In the genomic region with DNA sequence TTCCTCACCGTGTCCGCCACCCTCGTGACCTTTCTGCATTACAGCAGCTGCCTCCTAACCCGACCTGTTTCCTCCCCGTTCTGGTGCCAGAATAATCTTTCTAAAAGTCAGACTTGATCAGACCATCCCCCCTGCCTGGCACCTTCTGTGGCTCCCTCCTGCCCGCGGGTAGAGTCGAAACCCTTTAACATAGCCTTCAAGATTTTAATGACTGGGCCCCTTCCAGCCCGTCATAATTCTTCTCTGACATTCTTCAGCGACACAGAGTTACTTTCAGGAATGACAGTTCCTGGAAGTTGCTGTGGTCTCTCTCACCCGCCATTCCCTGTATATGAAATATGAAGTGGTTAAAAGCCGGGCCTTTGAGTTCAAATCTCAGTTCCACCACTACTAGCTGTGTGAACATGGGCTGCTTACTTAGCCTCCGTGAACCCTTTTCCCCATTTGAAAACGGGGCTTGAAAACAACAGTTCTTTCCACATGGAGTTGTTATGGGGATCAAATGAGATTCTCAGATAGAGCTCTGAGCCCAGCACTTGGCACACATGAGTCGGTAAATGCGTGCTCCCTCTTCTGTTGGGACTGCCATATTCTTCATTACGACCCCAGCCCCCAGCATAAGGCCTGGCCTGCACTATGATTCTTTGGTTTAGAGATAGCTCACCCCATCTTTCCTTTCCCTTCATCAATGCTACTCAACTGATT, we compare ENCODE assay signal across 1 cellular context.
A peak's percentile ranks its signal among the peaks of the same experiment; 100 is the strongest.
TF ChIP-seq lines count a peak whose summit lies in the region.

No MANE protein-coding gene starts in this region.

TF ChIP-seq in GM12878, 131 proteins besides CTCF, POLR2A, EP300 and RAD21 (continued from another document):
- TF ChIP-seq YY1 (IDR thresholded peaks at IDR 0.05; ENCODE audit: low read depth, low read length) (peak; percentile 3; the same call in 1 of the 2 replicates), MYC (IDR thresholded peaks at IDR 0.05; ENCODE audit: insufficient read depth, insufficient read length, insufficient replicate concordance, low read length, severe bottlenecking) (no peak), MEF2A (IDR thresholded peaks at IDR 0.05; ENCODE audit: insufficient read depth, low read depth, low read length) (no peak), MTA2 (IDR thresholded peaks at IDR 0.05; ENCODE audit: low read depth) (0 out of 2 replicates have a peak, but pooled peaks have one; percentile 22), POLR2AphosphoS5 (IDR thresholded peaks at IDR 0.05; ENCODE audit: low read length) (no peak), EGR1 (IDR thresholded peaks at IDR 0.05; ENCODE audit: borderline replicate concordance in 1 of 2, low read depth in 2 of 2, low read length in 2 of 2) (0 out of 3 replicates have a peak, but pooled peaks of 1 of the 2 experiments have one; percentile 16), RAD51 (IDR thresholded peaks at IDR 0.05) (peak; percentile 34; the same call in 1 of the 2 replicates), HDGF (IDR thresholded peaks at IDR 0.05) (no peak), DPF2 (IDR thresholded peaks at IDR 0.05) (0 out of 2 replicates have a peak, but pooled peaks have one; percentile 20), JUNB (IDR thresholded peaks at IDR 0.05) (no peak), MEF2B (IDR thresholded peaks at IDR 0.05; ENCODE audit: partially characterized antibody, poor library complexity, severe bottlenecking) (no peak), GABPA (IDR thresholded peaks at IDR 0.05; ENCODE audit: low read depth) (no peak)
- TF ChIP-seq, protein P1, sequence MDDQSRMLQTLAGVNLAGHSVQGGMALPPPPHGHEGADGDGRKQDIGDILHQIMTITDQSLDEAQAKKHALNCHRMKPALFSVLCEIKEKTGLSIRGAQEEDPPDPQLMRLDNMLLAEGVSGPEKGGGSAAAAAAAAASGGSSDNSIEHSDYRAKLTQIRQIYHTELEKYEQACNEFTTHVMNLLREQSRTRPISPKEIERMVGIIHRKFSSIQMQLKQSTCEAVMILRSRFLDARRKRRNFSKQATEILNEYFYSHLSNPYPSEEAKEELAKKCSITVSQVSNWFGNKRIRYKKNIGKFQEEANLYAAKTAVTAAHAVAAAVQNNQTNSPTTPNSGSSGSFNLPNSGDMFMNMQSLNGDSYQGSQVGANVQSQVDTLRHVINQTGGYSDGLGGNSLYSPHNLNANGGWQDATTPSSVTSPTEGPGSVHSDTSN (IDR thresholded peaks at IDR 0.05; ENCODE audit: insufficient replicate concordance, low read depth, low read length), result no peak
- TF ChIP-seq, protein P2, sequence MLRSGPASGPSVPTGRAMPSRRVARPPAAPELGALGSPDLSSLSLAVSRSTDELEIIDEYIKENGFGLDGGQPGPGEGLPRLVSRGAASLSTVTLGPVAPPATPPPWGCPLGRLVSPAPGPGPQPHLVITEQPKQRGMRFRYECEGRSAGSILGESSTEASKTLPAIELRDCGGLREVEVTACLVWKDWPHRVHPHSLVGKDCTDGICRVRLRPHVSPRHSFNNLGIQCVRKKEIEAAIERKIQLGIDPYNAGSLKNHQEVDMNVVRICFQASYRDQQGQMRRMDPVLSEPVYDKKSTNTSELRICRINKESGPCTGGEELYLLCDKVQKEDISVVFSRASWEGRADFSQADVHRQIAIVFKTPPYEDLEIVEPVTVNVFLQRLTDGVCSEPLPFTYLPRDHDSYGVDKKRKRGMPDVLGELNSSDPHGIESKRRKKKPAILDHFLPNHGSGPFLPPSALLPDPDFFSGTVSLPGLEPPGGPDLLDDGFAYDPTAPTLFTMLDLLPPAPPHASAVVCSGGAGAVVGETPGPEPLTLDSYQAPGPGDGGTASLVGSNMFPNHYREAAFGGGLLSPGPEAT (IDR thresholded peaks at IDR 0.05; ENCODE audit: low read depth), result no peak
- TF ChIP-seq, protein P3, sequence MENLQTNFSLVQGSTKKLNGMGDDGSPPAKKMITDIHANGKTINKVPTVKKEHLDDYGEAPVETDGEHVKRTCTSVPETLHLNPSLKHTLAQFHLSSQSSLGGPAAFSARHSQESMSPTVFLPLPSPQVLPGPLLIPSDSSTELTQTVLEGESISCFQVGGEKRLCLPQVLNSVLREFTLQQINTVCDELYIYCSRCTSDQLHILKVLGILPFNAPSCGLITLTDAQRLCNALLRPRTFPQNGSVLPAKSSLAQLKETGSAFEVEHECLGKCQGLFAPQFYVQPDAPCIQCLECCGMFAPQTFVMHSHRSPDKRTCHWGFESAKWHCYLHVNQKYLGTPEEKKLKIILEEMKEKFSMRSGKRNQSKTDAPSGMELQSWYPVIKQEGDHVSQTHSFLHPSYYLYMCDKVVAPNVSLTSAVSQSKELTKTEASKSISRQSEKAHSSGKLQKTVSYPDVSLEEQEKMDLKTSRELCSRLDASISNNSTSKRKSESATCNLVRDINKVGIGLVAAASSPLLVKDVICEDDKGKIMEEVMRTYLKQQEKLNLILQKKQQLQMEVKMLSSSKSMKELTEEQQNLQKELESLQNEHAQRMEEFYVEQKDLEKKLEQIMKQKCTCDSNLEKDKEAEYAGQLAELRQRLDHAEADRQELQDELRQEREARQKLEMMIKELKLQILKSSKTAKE (IDR thresholded peaks at IDR 0.05; ENCODE audit: low read depth, poor library complexity, severe bottlenecking), result peak; percentile 29
- TF ChIP-seq, protein P4, sequence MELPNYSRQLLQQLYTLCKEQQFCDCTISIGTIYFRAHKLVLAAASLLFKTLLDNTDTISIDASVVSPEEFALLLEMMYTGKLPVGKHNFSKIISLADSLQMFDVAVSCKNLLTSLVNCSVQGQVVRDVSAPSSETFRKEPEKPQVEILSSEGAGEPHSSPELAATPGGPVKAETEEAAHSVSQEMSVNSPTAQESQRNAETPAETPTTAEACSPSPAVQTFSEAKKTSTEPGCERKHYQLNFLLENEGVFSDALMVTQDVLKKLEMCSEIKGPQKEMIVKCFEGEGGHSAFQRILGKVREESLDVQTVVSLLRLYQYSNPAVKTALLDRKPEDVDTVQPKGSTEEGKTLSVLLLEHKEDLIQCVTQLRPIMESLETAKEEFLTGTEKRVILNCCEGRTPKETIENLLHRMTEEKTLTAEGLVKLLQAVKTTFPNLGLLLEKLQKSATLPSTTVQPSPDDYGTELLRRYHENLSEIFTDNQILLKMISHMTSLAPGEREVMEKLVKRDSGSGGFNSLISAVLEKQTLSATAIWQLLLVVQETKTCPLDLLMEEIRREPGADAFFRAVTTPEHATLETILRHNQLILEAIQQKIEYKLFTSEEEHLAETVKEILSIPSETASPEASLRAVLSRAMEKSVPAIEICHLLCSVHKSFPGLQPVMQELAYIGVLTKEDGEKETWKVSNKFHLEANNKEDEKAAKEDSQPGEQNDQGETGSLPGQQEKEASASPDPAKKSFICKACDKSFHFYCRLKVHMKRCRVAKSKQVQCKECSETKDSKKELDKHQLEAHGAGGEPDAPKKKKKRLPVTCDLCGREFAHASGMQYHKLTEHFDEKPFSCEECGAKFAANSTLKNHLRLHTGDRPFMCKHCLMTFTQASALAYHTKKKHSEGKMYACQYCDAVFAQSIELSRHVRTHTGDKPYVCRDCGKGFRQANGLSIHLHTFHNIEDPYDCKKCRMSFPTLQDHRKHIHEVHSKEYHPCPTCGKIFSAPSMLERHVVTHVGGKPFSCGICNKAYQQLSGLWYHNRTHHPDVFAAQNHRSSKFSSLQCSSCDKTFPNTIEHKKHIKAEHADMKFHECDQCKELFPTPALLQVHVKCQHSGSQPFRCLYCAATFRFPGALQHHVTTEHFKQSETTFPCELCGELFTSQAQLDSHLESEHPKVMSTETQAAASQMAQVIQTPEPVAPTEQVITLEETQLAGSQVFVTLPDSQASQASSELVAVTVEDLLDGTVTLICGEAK (IDR thresholded peaks at IDR 0.05; ENCODE audit: borderline replicate concordance), result no peak
- TF ChIP-seq, protein P5, sequence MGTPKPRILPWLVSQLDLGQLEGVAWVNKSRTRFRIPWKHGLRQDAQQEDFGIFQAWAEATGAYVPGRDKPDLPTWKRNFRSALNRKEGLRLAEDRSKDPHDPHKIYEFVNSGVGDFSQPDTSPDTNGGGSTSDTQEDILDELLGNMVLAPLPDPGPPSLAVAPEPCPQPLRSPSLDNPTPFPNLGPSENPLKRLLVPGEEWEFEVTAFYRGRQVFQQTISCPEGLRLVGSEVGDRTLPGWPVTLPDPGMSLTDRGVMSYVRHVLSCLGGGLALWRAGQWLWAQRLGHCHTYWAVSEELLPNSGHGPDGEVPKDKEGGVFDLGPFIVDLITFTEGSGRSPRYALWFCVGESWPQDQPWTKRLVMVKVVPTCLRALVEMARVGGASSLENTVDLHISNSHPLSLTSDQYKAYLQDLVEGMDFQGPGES (IDR thresholded peaks at IDR 0.05), result no peak
- TF ChIP-seq, protein P6, sequence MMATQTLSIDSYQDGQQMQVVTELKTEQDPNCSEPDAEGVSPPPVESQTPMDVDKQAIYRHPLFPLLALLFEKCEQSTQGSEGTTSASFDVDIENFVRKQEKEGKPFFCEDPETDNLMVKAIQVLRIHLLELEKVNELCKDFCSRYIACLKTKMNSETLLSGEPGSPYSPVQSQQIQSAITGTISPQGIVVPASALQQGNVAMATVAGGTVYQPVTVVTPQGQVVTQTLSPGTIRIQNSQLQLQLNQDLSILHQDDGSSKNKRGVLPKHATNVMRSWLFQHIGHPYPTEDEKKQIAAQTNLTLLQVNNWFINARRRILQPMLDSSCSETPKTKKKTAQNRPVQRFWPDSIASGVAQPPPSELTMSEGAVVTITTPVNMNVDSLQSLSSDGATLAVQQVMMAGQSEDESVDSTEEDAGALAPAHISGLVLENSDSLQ (IDR thresholded peaks at IDR 0.05), result no peak
